Comparison of ENCODE assay signal across 8 cellular contexts in the genomic region with DNA sequence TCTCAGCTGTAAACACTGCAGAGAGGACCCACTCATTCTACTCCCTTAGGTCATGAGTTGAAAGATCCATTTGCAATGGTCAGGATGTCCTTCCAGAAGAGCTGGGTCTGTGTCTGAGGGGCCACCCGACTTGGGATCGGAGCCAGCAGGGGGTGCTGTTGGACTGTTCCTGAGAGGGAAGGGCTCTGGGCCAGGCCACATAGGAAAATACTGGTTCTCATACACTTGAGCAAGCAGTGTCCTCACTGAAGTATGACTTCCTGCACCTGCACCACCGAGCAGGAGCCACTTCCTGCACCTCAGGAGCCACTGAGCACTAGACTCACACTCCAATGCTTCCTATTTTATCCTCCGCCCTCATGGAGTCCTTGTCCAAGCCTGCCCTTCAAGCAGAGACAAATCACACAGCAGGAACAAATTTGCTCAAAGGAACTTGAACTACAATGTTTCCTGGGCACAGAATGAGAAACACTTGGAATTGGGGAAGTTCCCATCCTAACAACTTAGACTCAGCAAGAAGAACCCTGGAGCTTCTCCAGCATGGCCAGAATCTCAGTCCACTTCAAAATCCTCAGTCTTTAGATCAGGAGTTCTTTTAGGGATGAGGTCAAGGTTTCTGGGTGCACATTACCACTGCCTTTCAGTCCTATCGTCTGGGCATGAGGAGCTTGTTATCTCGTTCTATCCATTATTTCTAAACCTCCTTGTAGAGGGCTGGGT. TPM values are rescaled to one million over a fixed set of nuclear protein-coding genes. Genes with fewer than 3 reads are reported as not detected.
DNase-seq lines count a peak whose midpoint lies in the region; ATAC-seq and TF ChIP-seq lines count a peak whose summit lies in the region.

No MANE protein-coding gene starts in this region.

- 23% methylated on average over 6 of the region's 6 CpGs for WGBS in right cardiac atrium

- H3K27ac ChIP-seq in right cardiac atrium (ENCODE audit: low read length): no peak overlapping the region

- no peaks in the 10 kb centered on the region for H3K9me3 Mint-ChIP-seq in activated naive CD4-positive, alpha-beta T cell treated with anti-CD3 and anti-CD28 coated beads, Interleukin-2, amount 50 U/mL, for 72 hours

- peak; percentile 60 to 71 for ATAC-seq in activated naive CD4-positive, alpha-beta T cell treated with anti-CD3 and anti-CD28 coated beads, Interleukin-2, amount 50 U/mL, for 72 hours
- ATAC-seq in right cardiac atrium (peak; percentile 48 to 61), HG02938 (IDR thresholded peaks at IDR 0.05; ENCODE audit: unreplicated experiment) (no peak)

- no peak overlapping the region for H3K4me3 ChIP-seq in H7 (ENCODE audit: insufficient read depth, low read depth, low read length)
- H3K4me3 ChIP-seq in Loucy (ENCODE audit: low read length, poor library complexity, severe bottlenecking): peak overlapping the region; percentile 57
- no peak overlapping the region for H3K4me3 ChIP-seq in right cardiac atrium (ENCODE audit: low read length)

- no peaks in the 10 kb centered on the region for H3K36me3 Mint-ChIP-seq in activated naive CD4-positive, alpha-beta T cell treated with anti-CD3 and anti-CD28 coated beads, Interleukin-2, amount 50 U/mL, for 72 hours

- H2AFZ ChIP-seq in Loucy (ENCODE audit: low read length): peak overlapping the region; percentile 31; the same call in 1 of the 2 replicates

- peak overlapping the region; percentile 51 for H3K9ac ChIP-seq in Loucy (ENCODE audit: low read depth, low read length, poor library complexity, severe bottlenecking)

- H4K20me1 ChIP-seq in Loucy (ENCODE audit: insufficient read depth, low read length, poor library complexity, severe bottlenecking): no peaks in the 10 kb centered on the region

- intact Hi-C loops in right cardiac atrium (cut with DNase I): no loop called here

- H3K4me2 ChIP-seq in Loucy (ENCODE audit: low read depth, low read length, poor library complexity, severe bottlenecking): peak overlapping the region; percentile 71

- H3K27ac Mint-ChIP-seq in activated naive CD4-positive, alpha-beta T cell treated with anti-CD3 and anti-CD28 coated beads, Interleukin-2, amount 50 U/mL, for 72 hours: peak overlapping the region in 1 of 2 donors; percentile 71

- no peaks in the 10 kb centered on the region for H3K79me2 ChIP-seq in Loucy (ENCODE audit: insufficient read depth, low read length)

- no peaks in the 10 kb centered on the region for H3K36me3 ChIP-seq in H7 (replicated peaks; ENCODE audit: control insufficient read depth, insufficient read depth, low read length)
- no peaks in the 10 kb centered on the region for H3K36me3 ChIP-seq in Loucy (ENCODE audit: insufficient read depth, low read length)

- no peaks in the 10 kb centered on the region for H3K9me3 ChIP-seq in Loucy (ENCODE audit: insufficient read depth, low read depth, low read length)
- H3K9me3 ChIP-seq in right cardiac atrium (ENCODE audit: control insufficient read depth, low read length): no peaks in the 10 kb centered on the region

- H3K27me3 ChIP-seq in H7 (ENCODE audit: control insufficient read depth, insufficient read depth, low read length): peaks cover 95% of the 10 kb centered on the region
- no peaks in the 10 kb centered on the region for H3K27me3 ChIP-seq in Loucy (ENCODE audit: insufficient read depth, low read length, poor library complexity, severe bottlenecking)
- H3K27me3 ChIP-seq in right cardiac atrium (ENCODE audit: control insufficient read depth, insufficient read depth): no peaks in the 10 kb centered on the region

- H3K4me1 ChIP-seq in Loucy (ENCODE audit: insufficient read depth, low read length, poor library complexity, severe bottlenecking) (peaks cover 38% of the 10 kb centered on the region), right cardiac atrium (ENCODE audit: control insufficient read depth, insufficient read depth, low read length) (no peaks in the 10 kb centered on the region)

- CTCF ChIA-PET in GM10248 (lab: Yijun Ruan, JAX): interaction anchor here (0.7 to 22.6 kb wide), 29 partner anchors 8 to 513 kb away, joined by 3 to 350 read pairs (median 6); partner anchors contain the start of gene VPREB1

- POLR2A ChIA-PET in GM10248 (lab: Yijun Ruan, JAX): interaction anchor here (0.6 kb wide), 1 partner anchor 192 kb away, joined by 6 read pairs; no protein-coding TSS in a partner anchor

- TF ChIP-seq CTCF in GM10248 (IDR thresholded peaks at IDR 0.05; ENCODE audit: control extremely low read depth, extremely low read depth, low read depth, missing control alignments) (peak; percentile 78), Loucy (conservative IDR thresholded peaks at IDR 0.05; ENCODE audit: low read length) (peak; percentile 87)

- no peaks in the 10 kb centered on the region for H3K9me2 ChIP-seq in Loucy (replicated peaks; ENCODE audit: low read depth, low read length)

- DNase-seq in GM10248 (ENCODE audit: extremely low spot score): peak; percentile 84
- peak; percentile 82 for DNase-seq in H7
- peak; percentile 69 for DNase-seq in SKM-1 (lab: John Stamatoyannopoulos, UW; ENCODE audit: unreplicated experiment)
- peak; percentile 79 to 92 for DNase-seq in activated naive CD4-positive, alpha-beta T cell treated with anti-CD3 and anti-CD28 coated beads, Interleukin-2, amount 50 U/mL, for 72 hours (ENCODE audit: low spot score in 2 of 2)
- DNase-seq in right cardiac atrium: peak; percentile 65 to 80 (median 79)
- peak; percentile 72 to 92 (median 85) for DNase-seq in stimulated activated CD4-positive, alpha-beta T cell treated with anti-CD3 and anti-CD28 coated beads, Interleukin-12 subunit alpha, Interleukin-12 subunit beta, amount 100 ng/mL, for 48 hours (ENCODE audit: low read depth in 2 of 3, low spot score in 1 of 3)

- H3F3A ChIP-seq in Loucy (ENCODE audit: low read depth): no peaks in the 10 kb centered on the region

RNA-seq across cellular contexts. Expression of gene VPREB1, which starts 36.6 kb away (rescaled TPM):
- not detected in 2 replicates for total RNA-seq in H7 (2014; rRNA removed; shearing (Covaris generic))
- total RNA-seq in activated naive CD4-positive, alpha-beta T cell treated with anti-CD3 and anti-CD28 coated beads, Interleukin-2, amount 50 U/mL, for 72 hours: not detected
- not detected for total RNA-seq in right cardiac atrium
- polyA plus RNA-seq in right cardiac atrium: not detected
